Comparison of ENCODE assay signal across 1 cellular context in genomic region chr11:18748766-18749375, GRCh38.
TF ChIP-seq lines count a peak whose summit lies in the region.

No MANE protein-coding gene starts in this region.

TF ChIP-seq in HepG2, 621 proteins besides CTCF, POLR2A, EP300 and RAD21:
- TF ChIP-seq ATF7 (IDR thresholded peaks at IDR 0.05): peak; percentile 91
- no peak for TF ChIP-seq ATF7 (CRISPR knock-in tag; IDR thresholded peaks at IDR 0.05)
- TF ChIP-seq RELA (CRISPR knock-in tag; IDR thresholded peaks at IDR 0.05): no peak
- peak; percentile 80 for TF ChIP-seq CREB1 (IDR thresholded peaks at IDR 0.05)
- no peak for TF ChIP-seq CREB1 (CRISPR knock-in tag; IDR thresholded peaks at IDR 0.05)
- no peak for TF ChIP-seq HNRNPUL1 (IDR thresholded peaks at IDR 0.05; ENCODE audit: low read depth, low read length)
